ENCODE assay signal across 24 cellular contexts in the genomic region with DNA sequence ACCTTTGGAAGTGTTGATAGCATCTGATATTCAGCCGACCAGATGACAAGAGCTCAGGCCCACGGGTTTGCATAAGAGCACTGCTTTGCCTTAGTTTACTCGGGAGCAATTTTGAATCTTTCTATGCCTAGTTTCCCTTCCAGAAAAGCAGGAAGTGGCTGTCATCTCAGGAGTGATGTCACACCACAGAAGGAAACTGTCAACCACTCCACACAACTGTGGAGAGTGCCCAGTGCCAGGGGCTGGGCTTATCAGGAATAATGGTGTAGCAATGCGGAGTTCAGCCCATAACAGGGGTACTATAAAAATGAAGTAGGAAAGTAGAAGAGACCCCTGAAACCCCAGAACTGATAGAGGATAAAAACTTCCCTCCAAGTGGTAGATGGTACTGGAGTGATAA. TPM values are rescaled to one million over a fixed set of nuclear protein-coding genes. Genes with fewer than 3 reads are reported as not detected.
DNase-seq lines count a peak whose midpoint lies in the region; ATAC-seq and TF ChIP-seq lines count a peak whose summit lies in the region.
"Had no signal": no experiment of that assay in that cellular context is flagged by ENCODE, and none has a peak within 500 bp of the region (broad histone marks: within the 10 kb centered on the region; RNA-seq: fewer than 3 reads in every experiment).

No MANE protein-coding gene starts in this region.

- intact Hi-C loops in activated CD4-positive, alpha-beta T cell treated with anti-CD3 and anti-CD28 coated beads, Interleukin-2, amount 10 ng/mL, durations not matched to agents 24 days and 14 days (cut with micrococcal nuclease), result no loop called here

- H3K27me3 Mint-ChIP-seq in activated naive CD4-positive, alpha-beta T cell treated with anti-CD3 and anti-CD28 coated beads, Interleukin-2, amount 10 ng/mL, durations not matched to agents 7 days and 5 days, result no peaks in the 10 kb centered on the region
- H3K27me3 Mint-ChIP-seq in activated T-helper 17 cell treated with anti-CD3 and anti-CD28 coated beads, Interleukin-2, amount 50 U/mL, for 72 hours, result no peaks in the 10 kb centered on the region
- no peaks in the 10 kb centered on the region for H3K27me3 Mint-ChIP-seq in neural crest cell (ENCODE audit: low read depth)
- H3K27me3 Mint-ChIP-seq in activated CD4-positive, alpha-beta T cell treated with anti-CD3 and anti-CD28 coated beads, Interleukin-2, amount 10 ng/mL, durations not matched to agents 24 days and 14 days, result no peaks in the 10 kb centered on the region
- H3K27me3 Mint-ChIP-seq: CD4-positive, alpha-beta memory T cell; dendritic cell treated with granulocyte-macrophage colony-stimulating factor and Interleukin-4, amounts not matched to agents 40 ng/mL and 50 ng/mL, for 4 days; type B pancreatic cell had no signal

- no peaks in the 10 kb centered on the region for H3K9me3 ChIP-seq in Karpas-422 (ENCODE audit: low read length)
- H3K9me3 ChIP-seq: neutrophil had no signal

- no peak overlapping the region for H3K4me3 Mint-ChIP-seq in activated naive CD4-positive, alpha-beta T cell treated with anti-CD3 and anti-CD28 coated beads, Interleukin-2, amount 10 ng/mL, durations not matched to agents 7 days and 5 days
- peak overlapping the region; percentile 68 for H3K4me3 Mint-ChIP-seq in activated T-helper 17 cell treated with anti-CD3 and anti-CD28 coated beads, Interleukin-2, amount 50 U/mL, for 72 hours
- no peak overlapping the region for H3K4me3 Mint-ChIP-seq in neural crest cell
- H3K4me3 Mint-ChIP-seq in activated CD4-positive, alpha-beta T cell treated with anti-CD3 and anti-CD28 coated beads, Interleukin-2, amount 10 ng/mL, durations not matched to agents 24 days and 14 days, result no peak overlapping the region
- H3K4me3 Mint-ChIP-seq: dendritic cell treated with granulocyte-macrophage colony-stimulating factor and Interleukin-4, amounts not matched to agents 40 ng/mL and 50 ng/mL, for 4 days; type B pancreatic cell had no signal

- no peak for DNase-seq in activated naive CD4-positive, alpha-beta T cell treated with anti-CD3 and anti-CD28 coated beads, Interleukin-2, amount 10 ng/mL, durations not matched to agents 7 days and 5 days
- no peak for DNase-seq in activated naive CD4-positive, alpha-beta T cell treated with Interleukin-2 at 50 U/mL for 16 hours
- DNase-seq in Karpas-422, result no peak
- no peak for DNase-seq in neural crest cell (ENCODE audit: low read depth, low spot score)
- DNase-seq in activated gamma-delta T cell (lab: John Stamatoyannopoulos, UW), result no peak
- DNase-seq in activated CD4-positive, alpha-beta T cell treated with anti-CD3 and anti-CD28 coated beads, Interleukin-2, amount 10 ng/mL, durations not matched to agents 24 days and 14 days, result no peak
- DNase-seq in activated effector memory CD4-positive, alpha-beta T cell treated with anti-CD3 and anti-CD28 coated beads, Interleukin-2, amount 50 U/mL, for 16 hours, result no peak
- DNase-seq: activated CD4-positive, CD25-positive, alpha-beta regulatory T cell treated with anti-CD3 and anti-CD28 coated beads, Interleukin-2, amount 50 U/mL, for 72 hours; activated CD8-positive, alpha-beta memory T cell treated with anti-CD3 and anti-CD28 coated beads, Interleukin-2, amount 50 U/mL, for 48 hours; adrenal gland; CD4-positive, alpha-beta memory T cell; NCI-H1048; NCI-H2081 treated with DMSO at 0.1 percent for 48 hours; NCI-H446 treated with DMSO at 0.1 percent for 48 hours; NK-92 treated with Interleukin-12 subunit alpha and Interleukin-12 subunit beta, amount 100 ng/mL, for 24 hours; RPMI8226; stimulated activated CD4-positive, alpha-beta T cell treated with anti-CD3 and anti-CD28 coated beads, Interleukin-4, amount 100 ng/mL, for 1 hour had no signal

- no peaks in the 10 kb centered on the region for H3K9me2 ChIP-seq in Karpas-422 (replicated peaks; ENCODE audit: insufficient read depth, low read length)

- H3K79me2 ChIP-seq in Karpas-422 (ENCODE audit: low read length), result no peaks in the 10 kb centered on the region

- no peaks in the 10 kb centered on the region for H4K20me1 ChIP-seq in Karpas-422 (ENCODE audit: insufficient read depth, low read depth, low read length)

- peaks cover 49% of the 10 kb centered on the region for H3K36me3 Mint-ChIP-seq in activated naive CD4-positive, alpha-beta T cell treated with anti-CD3 and anti-CD28 coated beads, Interleukin-2, amount 10 ng/mL, durations not matched to agents 7 days and 5 days
- peaks cover 36% of the 10 kb centered on the region for H3K36me3 Mint-ChIP-seq in activated T-helper 17 cell treated with anti-CD3 and anti-CD28 coated beads, Interleukin-2, amount 50 U/mL, for 72 hours (ENCODE audit: low read depth)
- H3K36me3 Mint-ChIP-seq in neural crest cell (ENCODE audit: low read depth), result peaks cover 34% of the 10 kb centered on the region
- peaks cover 49% of the 10 kb centered on the region for H3K36me3 Mint-ChIP-seq in activated CD4-positive, alpha-beta T cell treated with anti-CD3 and anti-CD28 coated beads, Interleukin-2, amount 10 ng/mL, durations not matched to agents 24 days and 14 days (ENCODE audit: low read depth)

- H3K9me3 Mint-ChIP-seq in activated naive CD4-positive, alpha-beta T cell treated with anti-CD3 and anti-CD28 coated beads, Interleukin-2, amount 10 ng/mL, durations not matched to agents 7 days and 5 days, result peaks cover 8% of the 10 kb centered on the region
- peaks cover 4% of the 10 kb centered on the region for H3K9me3 Mint-ChIP-seq in activated T-helper 17 cell treated with anti-CD3 and anti-CD28 coated beads, Interleukin-2, amount 50 U/mL, for 72 hours
- H3K9me3 Mint-ChIP-seq in neural crest cell, result peaks cover 8% of the 10 kb centered on the region
- peaks cover 9% of the 10 kb centered on the region for H3K9me3 Mint-ChIP-seq in activated CD4-positive, alpha-beta T cell treated with anti-CD3 and anti-CD28 coated beads, Interleukin-2, amount 10 ng/mL, durations not matched to agents 24 days and 14 days

- peak; percentile 54 for ATAC-seq in activated T-helper 17 cell treated with anti-CD3 and anti-CD28 coated beads, Interleukin-2, amount 50 U/mL, for 72 hours (replicated peaks)

- 0 out of 2 replicates have a peak overlapping the region, but pooled peaks have one; percentile 1 for H3K4me3 ChIP-seq in Karpas-422 (ENCODE audit: low read length)
- H3K4me3 ChIP-seq: adrenal gland, K562, SK-N-MC, smooth muscle cell had no signal

- H3K9ac ChIP-seq in Karpas-422 (ENCODE audit: low read length), result no peak overlapping the region

- H3K4me1 Mint-ChIP-seq in activated naive CD4-positive, alpha-beta T cell treated with anti-CD3 and anti-CD28 coated beads, Interleukin-2, amount 10 ng/mL, durations not matched to agents 7 days and 5 days, result peaks cover 25% of the 10 kb centered on the region
- peaks cover 19% of the 10 kb centered on the region for H3K4me1 Mint-ChIP-seq in activated T-helper 17 cell treated with anti-CD3 and anti-CD28 coated beads, Interleukin-2, amount 50 U/mL, for 72 hours
- peaks cover 10% of the 10 kb centered on the region for H3K4me1 Mint-ChIP-seq in neural crest cell
- peaks cover 25% of the 10 kb centered on the region for H3K4me1 Mint-ChIP-seq in activated CD4-positive, alpha-beta T cell treated with anti-CD3 and anti-CD28 coated beads, Interleukin-2, amount 10 ng/mL, durations not matched to agents 24 days and 14 days

- peaks cover 8% of the 10 kb centered on the region; the same call in 1 of the 2 replicates for H3K36me3 ChIP-seq in Karpas-422 (ENCODE audit: insufficient read depth, low read length)
- H3K36me3 ChIP-seq: adrenal gland had no signal

- CTCF ChIA-PET in activated naive CD4-positive, alpha-beta T cell treated with anti-CD3 and anti-CD28 coated beads, Interleukin-2, amount 10 ng/mL, durations not matched to agents 7 days and 5 days (lab: Charles Lee), result no interaction called here

- H3K27me3 ChIP-seq in Karpas-422 (ENCODE audit: low read length), result no peaks in the 10 kb centered on the region
- H3K27me3 ChIP-seq: adrenal gland, neutrophil had no signal

- H3K27ac Mint-ChIP-seq in activated naive CD4-positive, alpha-beta T cell treated with anti-CD3 and anti-CD28 coated beads, Interleukin-2, amount 10 ng/mL, durations not matched to agents 7 days and 5 days, result peak overlapping the region; percentile 19
- peak overlapping the region; percentile 74 for H3K27ac Mint-ChIP-seq in activated T-helper 17 cell treated with anti-CD3 and anti-CD28 coated beads, Interleukin-2, amount 50 U/mL, for 72 hours
- H3K27ac Mint-ChIP-seq in neural crest cell (ENCODE audit: unreplicated experiment), result peak overlapping the region; percentile 64
- no peak overlapping the region for H3K27ac Mint-ChIP-seq in activated CD4-positive, alpha-beta T cell treated with anti-CD3 and anti-CD28 coated beads, Interleukin-2, amount 10 ng/mL, durations not matched to agents 24 days and 14 days

- H3K4me2 ChIP-seq in Karpas-422 (ENCODE audit: low read depth, low read length, poor library complexity, severe bottlenecking), result peak overlapping the region; percentile 47
- H3K4me2 ChIP-seq: smooth muscle cell had no signal

- no peak overlapping the region for H2AFZ ChIP-seq in Karpas-422 (ENCODE audit: low read length)

- TF ChIP-seq CTCF in neural crest cell (conservative IDR thresholded peaks at IDR 0.05), result no peak

- peak overlapping the region; percentile 77 for H3K27ac ChIP-seq in Karpas-422 (ENCODE audit: low read length)
- H3K27ac ChIP-seq: adrenal gland, neutrophil, SK-N-MC had no signal

- H3K4me1 ChIP-seq in Karpas-422 (ENCODE audit: low read length), result peaks cover 19% of the 10 kb centered on the region

RNA-seq across cellular contexts. Expression of a gene that starts 28.4 kb away (rescaled TPM):
- 14.9 and 33.1 TPM in 2 replicates for total RNA-seq in Karpas-422 (2014; rRNA removed; shearing (Covaris generic); ENCODE audit: low replicate concordance)
- total RNA-seq in activated T-helper 17 cell treated with anti-CD3 and anti-CD28 coated beads, Interleukin-2, amount 50 U/mL, for 72 hours, result 10 to 100 TPM; 40.9 to 53.0 TPM
- total RNA-seq in neural crest cell, result 55.5 and 60.0 TPM in 2 replicates
- total RNA-seq in activated CD4-positive, alpha-beta T cell treated with anti-CD3 and anti-CD28 coated beads, Interleukin-2, amount 10 ng/mL, durations not matched to agents 24 days and 14 days, result 30.0 and 30.5 TPM in 2 replicates
